ENCODE assay signal across 8 cellular contexts in genomic region chr19:58475714-58476497, GRCh38. TPM values are rescaled to one million over a fixed set of nuclear protein-coding genes. Genes with fewer than 3 reads are reported as not detected.
A peak's percentile ranks its signal among the peaks of the same experiment; 100 is the strongest.
DNase-seq lines count a peak whose midpoint lies in the region; ATAC-seq, FAIRE-seq and TF ChIP-seq lines count a peak whose summit lies in the region.

TSS of gene ZNF446 (plus strand) at chr19:58476352. CDS start at chr19:58477219, 867 bp downstream.

- FAIRE-seq in HepG2 (lab: Jason Lieb, UNC): peak; percentile 85

- CTCF ChIA-PET in HepG2 (lab: Yijun Ruan, JAX; ENCODE audit: low intra/inter-chr PET ratio, low total read pairs): no interaction called here

- peak within 1 kb of the TSS; percentile 24 for H2AFZ ChIP-seq in HepG2 (ENCODE audit: low read length)

- TF ChIP-seq CTCF in HepG2 (CRISPR knock-in tag; IDR thresholded peaks at IDR 0.05): peak; percentile 34; the same call in 1 of the 2 replicates

- TF ChIP-seq POLR2A in HepG2 (IDR thresholded peaks at IDR 0.05; ENCODE audit: insufficient read depth in 1 of 2, low read depth in 2 of 2, low read length in 2 of 2): peak; percentile 57 to 65

- no peaks in the 10 kb centered on the region for H3K27me3 Mint-ChIP-seq in CD4-positive, CD25-positive, alpha-beta regulatory T cell

- POLR2A ChIA-PET in HepG2 (lab: Yijun Ruan, JAX): interaction anchor here (0.5 to 1.5 kb wide), 14 partner anchors 10 to 114 kb away, joined by 3 to 5 read pairs (median 3); partner anchors contain the start of genes SLC27A5, ZBTB45, ZNF497 and ZNF584

- H3K27ac ChIP-seq in CD4-positive, CD25-positive, alpha-beta regulatory T cell (ENCODE audit: insufficient read depth, low read length, poor library complexity, severe bottlenecking): peak within 1 kb of the TSS; percentile 96
- H3K27ac ChIP-seq in HepG2 (ENCODE audit: extremely low read length, insufficient read depth, low read length): peak within 1 kb of the TSS; percentile 77

- peak within 1 kb of the TSS; percentile 81 for H3K4me3 ChIP-seq in CD4-positive, CD25-positive, alpha-beta regulatory T cell (ENCODE audit: low read depth, low read length)
- peak within 1 kb of the TSS; percentile 75 to 88 (median 75) for H3K4me3 ChIP-seq in HepG2 (replicated peaks in 1 of 3; ENCODE audit: insufficient read depth in 1 of 3, low read depth in 2 of 3, low read length in 3 of 3)

- in situ Hi-C loops in HepG2 (cut with HindIII; ENCODE audit: extremely low pct_ligation_motif_present, low pct_unique_long_range_greater_than_20kb): no loop called here

- peaks cover 21% of the 10 kb centered on the region for H3K4me1 ChIP-seq in CD4-positive, CD25-positive, alpha-beta regulatory T cell (ENCODE audit: control insufficient read depth, insufficient read depth, low read length, poor library complexity, severe bottlenecking)
- peaks cover 20% of the 10 kb centered on the region for H3K4me1 ChIP-seq in HepG2 (ENCODE audit: insufficient read depth, low read length)

- no peak; the same call in 1 of the 2 replicates for TF ChIP-seq RAD21 in HepG2 (CRISPR knock-in tag; IDR thresholded peaks at IDR 0.05)

- peak in 1 of 2 experiments; percentile 43; a peak in 2 of 4 replicates for TF ChIP-seq EP300 in HepG2 (IDR thresholded peaks at IDR 0.05; ENCODE audit: low read depth in 2 of 2, low read length in 2 of 2)
- TF ChIP-seq EP300 in HepG2 (CRISPR knock-in tag; IDR thresholded peaks at IDR 0.05; ENCODE audit: borderline replicate concordance): no peak

- peak; percentile 90 to 91 for ATAC-seq in CD4-positive, CD25-positive, alpha-beta regulatory T cell (ENCODE audit: low read depth in 2 of 2)
- peak; percentile 74 for ATAC-seq in GM19438 (IDR thresholded peaks at IDR 0.05; ENCODE audit: low read depth, unreplicated experiment)
- ATAC-seq in HG03571 (IDR thresholded peaks at IDR 0.05; ENCODE audit: unreplicated experiment): peak; percentile 77
- peak; percentile 89 for ATAC-seq in HepG2

- peaks cover 6% of the 10 kb centered on the region for H3K36me3 Mint-ChIP-seq in CD4-positive, CD25-positive, alpha-beta regulatory T cell

- H3K9me3 ChIP-seq in CD4-positive, CD25-positive, alpha-beta regulatory T cell (ENCODE audit: control insufficient read depth in 2 of 2, low read length in 2 of 2): no peaks in the 10 kb centered on the region
- H3K9me3 ChIP-seq in HepG2 (ENCODE audit: low read length): no peaks in the 10 kb centered on the region

- H3K36me3 ChIP-seq in CD4-positive, CD25-positive, alpha-beta regulatory T cell (ENCODE audit: control insufficient read depth, insufficient read depth, low read length): peaks cover 10% of the 10 kb centered on the region
- peaks cover 3 to 17% of the 10 kb centered on the region in 2 experiments; a peak in 4 of 5 replicates for H3K36me3 ChIP-seq in HepG2 (replicated peaks in 1 of 2; ENCODE audit: control insufficient read depth in 1 of 2, insufficient read depth in 2 of 2, low read length in 2 of 2)

- BruUV-seq in HepG2 (replicated peaks; lab: Mats Ljungman, UMichigan): no TSS peak

- H3K4me1 Mint-ChIP-seq in CD4-positive, CD25-positive, alpha-beta regulatory T cell: peaks cover 4 to 26% (median 7%) of the 10 kb centered on the region in 4 donors

- peak within 1 kb of the TSS; percentile 95 to 98 (median 96) for H3K4me3 Mint-ChIP-seq in CD4-positive, CD25-positive, alpha-beta regulatory T cell

- no peaks in the 10 kb centered on the region for H3K79me2 ChIP-seq in HepG2 (ENCODE audit: insufficient read depth, low read length)

- no peaks in the 10 kb centered on the region for H4K20me1 ChIP-seq in HepG2 (ENCODE audit: insufficient read depth, low read length)

- intact Hi-C loops in HepG2 (cut with micrococcal nuclease; ENCODE audit: unreplicated experiment): no loop called here

- no peaks in the 10 kb centered on the region for H3K27me3 ChIP-seq in CD4-positive, CD25-positive, alpha-beta regulatory T cell (ENCODE audit: control insufficient read depth, insufficient read depth, low read length)
- H3K27me3 ChIP-seq in HepG2 (ENCODE audit: control insufficient read depth in 1 of 2, insufficient read depth in 2 of 2, low read length in 2 of 2): no peaks in the 10 kb centered on the region; a peak in 1 of 5 replicates

- peak within 1 kb of the TSS; percentile 97 for H3K4me2 ChIP-seq in HepG2 (ENCODE audit: low read depth, low read length)

- H3K9ac ChIP-seq in HepG2 (ENCODE audit: insufficient read depth, low read depth, low read length): peak within 1 kb of the TSS; percentile 73

- H3K27ac Mint-ChIP-seq in CD4-positive, CD25-positive, alpha-beta regulatory T cell: peak within 1 kb of the TSS; percentile 78 to 99 (median 95)

- H3K9me3 Mint-ChIP-seq in CD4-positive, CD25-positive, alpha-beta regulatory T cell: no peaks in the 10 kb centered on the region

- DNase-seq in CD4-positive, CD25-positive, alpha-beta regulatory T cell: peak; percentile 93 to 99 (median 96)
- peak; percentile 93 for DNase-seq in NCI-H774 (lab: John Stamatoyannopoulos, UW)
- DNase-seq in activated CD4-positive, alpha-beta T cell treated with anti-CD3 and anti-CD28 coated beads, Interleukin-2, amount 50 U/mL, for 48 hours: peak; percentile 94 to 96
- DNase-seq in dermis microvascular lymphatic vessel endothelial cell (ENCODE audit: low read depth in 2 of 2): peak; percentile 90 to 95
- DNase-seq in HepG2 (ENCODE audit: low spot score): peak; percentile 93
- DNase-seq in stimulated activated CD4-positive, alpha-beta T cell treated with anti-CD3 and anti-CD28 coated beads, Interleukin-2, amount 100 ng/mL, for 48 hours: peak; percentile 87 to 89

- under 1% methylated on average over 24 of the region's 64 CpGs for WGBS in HepG2 (ENCODE audit: low lambda C conversion rate)

TF ChIP-seq in HepG2, 621 proteins besides CTCF, POLR2A, EP300 and RAD21 (continues in another document):
- peak; percentile 90 for TF ChIP-seq ZNF687 (CRISPR knock-in tag; IDR thresholded peaks at IDR 0.05)
- peak; percentile 76 for TF ChIP-seq KAT8 (CRISPR knock-in tag; IDR thresholded peaks at IDR 0.05)
- TF ChIP-seq KDM5A (IDR thresholded peaks at IDR 0.05; ENCODE audit: borderline replicate concordance, low read length): peak; percentile 67; the same call in 1 of the 2 replicates
- peak; percentile 88 for TF ChIP-seq HDAC1 (CRISPR knock-in tag; IDR thresholded peaks at IDR 0.05)
- 0 out of 2 replicates have a peak, but pooled peaks have one; percentile 5 for TF ChIP-seq SIX1 (CRISPR knock-in tag; IDR thresholded peaks at IDR 0.05; ENCODE audit: borderline replicate concordance)
- TF ChIP-seq TP53 (CRISPR knock-in tag; conservative IDR thresholded peaks at IDR 0.05): peak; percentile 70; the same call in 1 of the 2 replicates

RNA-seq across cellular contexts. Expression of gene ZNF446, which starts in this region (rescaled TPM):
- total RNA-seq in CD4-positive, CD25-positive, alpha-beta regulatory T cell: 10.5 TPM
- 1 to 10 TPM; 1.7 to 5.2 (median 3.8) TPM for polyA plus RNA-seq in CD4-positive, CD25-positive, alpha-beta regulatory T cell
- total RNA-seq in dermis microvascular lymphatic vessel endothelial cell: 3.2 and 5.7 TPM in 2 replicates
- total RNA-seq in HepG2 (2016; rRNA removed; fragmentation: Illumina TruSeq; extraction: Trizol): 2.5 and 3.6 TPM in 2 replicates
- total RNA-seq in HepG2 (2016; cell fraction: cytosol; rRNA removed; fragmentation: Illumina TruSeq; extraction: Trizol; ENCODE audit: low read depth): 0.81 and 0.97 TPM in 2 replicates
- 2.5 and 3.8 TPM in 2 replicates for total RNA-seq in HepG2 (2016; cell fraction: insoluble cytoplasmic fraction; rRNA removed; fragmentation: Illumina TruSeq; extraction: Trizol)
- 2.1 and 2.7 TPM in 2 replicates for total RNA-seq in HepG2 (2016; cell fraction: membrane; rRNA removed; fragmentation: Illumina TruSeq; extraction: Trizol)
- total RNA-seq in HepG2 (2016; cell fraction: nucleus; rRNA removed; fragmentation: Illumina TruSeq; extraction: Trizol): 3.2 and 3.9 TPM in 2 replicates
- polyA plus RNA-seq in HepG2 (2011; rRNA removed): 3.0 and 3.8 TPM in 2 replicates
- 1.6 and 3.9 TPM in 2 replicates for polyA plus RNA-seq in HepG2 (2011; cell fraction: cytosol; rRNA removed)
- 9.0 and 9.4 TPM in 2 replicates for polyA plus RNA-seq in HepG2 (2011; cell fraction: nucleus; rRNA removed)
- polyA plus RNA-seq in HepG2 (2012): 2.8 and 3.6 TPM in 2 replicates
- 0.83 and 0.97 TPM in 2 replicates for polyA plus RNA-seq in HepG2 (2016; cell fraction: cytosol; fragmentation: Illumina TruSeq; extraction: Trizol; ENCODE audit: low read depth)
- polyA plus RNA-seq in HepG2 (2016; cell fraction: insoluble cytoplasmic fraction; fragmentation: Illumina TruSeq; extraction: Trizol; ENCODE audit: low read depth): 2.7 and 3.2 TPM in 2 replicates
- polyA plus RNA-seq in HepG2 (2016; cell fraction: membrane; fragmentation: Illumina TruSeq; extraction: Trizol; ENCODE audit: low read depth): 1.7 TPM in 2 replicates
- 5.3 and 7.0 TPM in 2 replicates for polyA plus RNA-seq in HepG2 (2016; cell fraction: nucleus; fragmentation: Illumina TruSeq; extraction: Trizol; ENCODE audit: insufficient read depth, low read depth)
- polyA minus RNA-seq in HepG2 (2011; rRNA and poly(A)+ RNA removed; ENCODE audit: low replicate concordance): 6.2 and 6.7 TPM in 2 replicates
- 1.2 and 2.2 TPM in 2 replicates for polyA minus RNA-seq in HepG2 (2011; cell fraction: cytosol; rRNA and poly(A)+ RNA removed)
- polyA minus RNA-seq in HepG2 (2011; cell fraction: nucleus; rRNA and poly(A)+ RNA removed): 5.5 and 6.0 TPM in 2 replicates

Comparison
In these comparisons a context has a peak if more than half of its experiments do, and no peak if none do; other contexts are left out.
1. Peak in every context shown above with its lines: DNase-seq, ATAC-seq, H3K4me3 ChIP-seq and H3K27ac ChIP-seq.